1 cellular context compared by ENCODE assay signal in genomic region chr1:109484519-109484975, GRCh38.
A peak's percentile ranks its signal among the peaks of the same experiment; 100 is the strongest.
TF ChIP-seq lines count a peak whose summit lies in the region.

No MANE protein-coding gene starts in this region.

TF ChIP-seq in K562, 482 proteins besides CTCF, POLR2A, EP300 and RAD21 (continued from another document):
- TF ChIP-seq RBBP5 (IDR thresholded peaks at IDR 0.05; ENCODE audit: borderline replicate concordance, insufficient read depth, low read length, poor library complexity, severe bottlenecking) (no peak), PHF20 (IDR thresholded peaks at IDR 0.05; ENCODE audit: partially characterized antibody) (peak; percentile 5), ZNF764 (CRISPR knock-in tag; IDR thresholded peaks at IDR 0.05; ENCODE audit: low read depth) (no peak), MNT (conservative IDR thresholded peaks at IDR 0.05) (peak in 1 of 2 experiments; percentile 44; a peak in 2 of 4 replicates), ZNF232 (CRISPR knock-in tag; IDR thresholded peaks at IDR 0.05) (0 out of 2 replicates have a peak, but pooled peaks have one; percentile 51), PTTG1 (tag; IDR thresholded peaks at IDR 0.05; ENCODE audit: low read depth) (no peak), ATF4 (CRISPR knock-in tag; IDR thresholded peaks at IDR 0.05) (no peak), CBFA2T2 (conservative IDR thresholded peaks at IDR 0.05) (no peak), POLR2G (IDR thresholded peaks at IDR 0.05; ENCODE audit: low read depth, low read length) (no peak), L3MBTL2 (IDR thresholded peaks at IDR 0.05) (peak; percentile 18; the same call in 1 of the 2 replicates), LARP7 (IDR thresholded peaks at IDR 0.05) (peak; percentile 2; the same call in 1 of the 2 replicates), USF1 (CRISPR knock-in tag; IDR thresholded peaks at IDR 0.05) (0 out of 2 replicates have a peak, but pooled peaks have one; percentile 5), CHD4 (IDR thresholded peaks at IDR 0.05; ENCODE audit: insufficient read depth, insufficient replicate concordance, low read depth, low read length, poor library complexity, severe bottlenecking) (no peak), CBX3 (IDR thresholded peaks at IDR 0.05; ENCODE audit: borderline replicate concordance in 1 of 2, low read length in 2 of 2) (no peak), EP400 (IDR thresholded peaks at IDR 0.05) (peak; percentile 7; the same call in 1 of the 2 replicates), CREM (IDR thresholded peaks at IDR 0.05; ENCODE audit: low read depth) (no peak), RNF2 (IDR thresholded peaks at IDR 0.05) (no peak), ZFPM2 (CRISPR knock-in tag; IDR thresholded peaks at IDR 0.05) (no peak), E2F6 (IDR thresholded peaks at IDR 0.05; ENCODE audit: borderline replicate concordance in 1 of 2, extremely low read depth in 1 of 2, insufficient read depth in 1 of 2, insufficient read length in 1 of 2, low read depth in 1 of 2, low read length in 1 of 2, poor library complexity in 1 of 2, severe bottlenecking in 1 of 2) (no peak)
- TF ChIP-seq, protein P1, sequence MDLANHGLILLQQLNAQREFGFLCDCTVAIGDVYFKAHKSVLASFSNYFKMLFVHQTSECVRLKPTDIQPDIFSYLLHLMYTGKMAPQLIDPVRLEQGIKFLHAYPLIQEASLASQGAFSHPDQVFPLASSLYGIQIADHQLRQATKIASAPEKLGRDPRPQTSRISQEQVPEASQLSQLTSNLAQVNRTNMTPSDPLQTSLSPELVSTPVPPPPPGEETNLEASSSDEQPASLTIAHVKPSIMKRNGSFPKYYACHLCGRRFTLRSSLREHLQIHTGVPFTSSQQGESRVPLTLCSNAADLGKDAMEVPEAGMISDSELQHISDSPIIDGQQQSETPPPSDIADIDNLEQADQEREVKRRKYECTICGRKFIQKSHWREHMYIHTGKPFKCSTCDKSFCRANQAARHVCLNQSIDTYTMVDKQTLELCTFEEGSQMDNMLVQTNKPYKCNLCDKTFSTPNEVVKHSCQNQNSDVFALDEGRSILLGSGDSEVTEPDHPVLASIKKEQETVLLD (IDR thresholded peaks at IDR 0.05) = 0 out of 2 replicates have a peak, but pooled peaks have one; percentile 17
- TF ChIP-seq, protein P2, sequence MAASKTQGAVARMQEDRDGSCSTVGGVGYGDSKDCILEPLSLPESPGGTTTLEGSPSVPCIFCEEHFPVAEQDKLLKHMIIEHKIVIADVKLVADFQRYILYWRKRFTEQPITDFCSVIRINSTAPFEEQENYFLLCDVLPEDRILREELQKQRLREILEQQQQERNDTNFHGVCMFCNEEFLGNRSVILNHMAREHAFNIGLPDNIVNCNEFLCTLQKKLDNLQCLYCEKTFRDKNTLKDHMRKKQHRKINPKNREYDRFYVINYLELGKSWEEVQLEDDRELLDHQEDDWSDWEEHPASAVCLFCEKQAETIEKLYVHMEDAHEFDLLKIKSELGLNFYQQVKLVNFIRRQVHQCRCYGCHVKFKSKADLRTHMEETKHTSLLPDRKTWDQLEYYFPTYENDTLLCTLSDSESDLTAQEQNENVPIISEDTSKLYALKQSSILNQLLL (CRISPR knock-in tag; IDR thresholded peaks at IDR 0.05; ENCODE audit: borderline replicate concordance) = no peak
TF ChIP-seq in K562: peak in this region for 19.
